8 cellular contexts compared by ENCODE assay signal in genomic region chr5:135977375-135977928, GRCh38. TPM values are rescaled to one million over a fixed set of nuclear protein-coding genes. Genes with fewer than 3 reads are reported as not detected.
DNase-seq lines count a peak whose midpoint lies in the region; ATAC-seq and TF ChIP-seq lines count a peak whose summit lies in the region.
"Had no signal": no experiment of that assay in that cellular context is flagged by ENCODE, and none has a peak within 500 bp of the region (broad histone marks: within the 10 kb centered on the region; RNA-seq: fewer than 3 reads in every experiment).

No MANE protein-coding gene starts in this region.

- H2BK5ac ChIP-seq in trophoblast cell (ENCODE audit: low read depth, low read length, poor library complexity), result no peak overlapping the region

- H3K4me3 Mint-ChIP-seq in activated CD4-positive, alpha-beta memory T cell treated with anti-CD3 and anti-CD28 coated beads for 36 hours, result no peak overlapping the region
- H3K4me3 Mint-ChIP-seq: activated naive CD8-positive, alpha-beta T cell had no signal

- H4K8ac ChIP-seq in trophoblast cell (ENCODE audit: low read depth, low read length), result no peak overlapping the region

- ATAC-seq in GM19035 (IDR thresholded peaks at IDR 0.05; ENCODE audit: unreplicated experiment), result peak; percentile 83

- no CpG with 5 or more reads among the region's 17 CpGs for WGBS in trophoblast cell (ENCODE audit: extremely low coverage, insufficient coverage, insufficient read length)

- no peak overlapping the region for H3K4me2 ChIP-seq in trophoblast cell (ENCODE audit: low read length)

- H3K4me1 ChIP-seq in trophoblast cell (ENCODE audit: control insufficient read depth in 1 of 2, insufficient read depth in 2 of 2, low read length in 2 of 2) (peaks cover 0 to 4% of the 10 kb centered on the region in 2 experiments), uterus (no peaks in the 10 kb centered on the region)

- DNase-seq in HUDEP-2 (lab: John Stamatoyannopoulos, UW; ENCODE audit: unreplicated experiment in 76 of 76), result peak in 51 of 76 experiments; percentile 1 to 71 (median 25)
- peak; percentile 73 for DNase-seq in activated CD4-positive, alpha-beta memory T cell treated with anti-CD3 and anti-CD28 coated beads for 36 hours
- DNase-seq in fibroblast of pulmonary artery (ENCODE audit: low read depth), result peak; percentile 54
- peak; percentile 81 to 89 for DNase-seq in trophoblast cell
- DNase-seq in OCI-M2 (lab: John Stamatoyannopoulos, UW; ENCODE audit: unreplicated experiment), result no peak
- DNase-seq in uterus, result no peak

- no peak overlapping the region for H3K27ac ChIP-seq in trophoblast cell (ENCODE audit: low read depth, low read length)
- H3K27ac ChIP-seq in uterus, result no peak overlapping the region

- H3K27me3 Mint-ChIP-seq in activated CD4-positive, alpha-beta memory T cell treated with anti-CD3 and anti-CD28 coated beads for 36 hours, result peaks cover 36% of the 10 kb centered on the region

- H3K27ac Mint-ChIP-seq in activated CD4-positive, alpha-beta memory T cell treated with anti-CD3 and anti-CD28 coated beads for 36 hours, result no peak overlapping the region
- H3K27ac Mint-ChIP-seq: activated naive CD8-positive, alpha-beta T cell had no signal

- no peak overlapping the region for H2AK5ac ChIP-seq in trophoblast cell (ENCODE audit: low read length)

- no peak overlapping the region for H3K14ac ChIP-seq in trophoblast cell (ENCODE audit: low read length)

- no peaks in the 10 kb centered on the region for H3K27me3 ChIP-seq in trophoblast cell (ENCODE audit: insufficient read depth, low read length)
- no peaks in the 10 kb centered on the region for H3K27me3 ChIP-seq in uterus

- H2BK120ac ChIP-seq in trophoblast cell (ENCODE audit: insufficient read depth, low read length, poor library complexity), result no peak overlapping the region

- H3K9ac ChIP-seq in trophoblast cell (ENCODE audit: low read length), result no peak overlapping the region

- H3K23ac ChIP-seq in trophoblast cell (ENCODE audit: low read length), result no peak overlapping the region

- no peak overlapping the region for H2AFZ ChIP-seq in trophoblast cell (ENCODE audit: insufficient read depth, low read length, poor library complexity)

- no peak overlapping the region for H4K12ac ChIP-seq in trophoblast cell (ENCODE audit: low read depth, low read length)

- H3K4me3 ChIP-seq in fibroblast of pulmonary artery (replicated peaks; ENCODE audit: low read depth, low read length) (no peak overlapping the region), trophoblast cell (ENCODE audit: low read depth, low read length) (no peak overlapping the region), uterus (no peak overlapping the region)

- TF ChIP-seq CTCF in fibroblast of pulmonary artery (IDR thresholded peaks at IDR 0.05; ENCODE audit: low read length, missing control alignments) (peak; percentile 35), uterus (IDR thresholded peaks at IDR 0.05) (peak in 2 of 4 experiments; percentile 14 to 25)

- POLR2A ChIA-PET in activated CD4-positive, alpha-beta memory T cell treated with anti-CD3 and anti-CD28 coated beads for 36 hours (lab: Charles Lee), result no interaction called here

- peak overlapping the region; percentile 20 for H4K91ac ChIP-seq in trophoblast cell (ENCODE audit: low read depth, low read length)

- no peaks in the 10 kb centered on the region for H3K79me2 ChIP-seq in trophoblast cell (ENCODE audit: control insufficient read depth, insufficient read depth, low read length, poor library complexity)

- no peaks in the 10 kb centered on the region for H3K79me1 ChIP-seq in trophoblast cell (ENCODE audit: low read length)

- intact Hi-C loops in activated CD4-positive, alpha-beta memory T cell treated with anti-CD3 and anti-CD28 coated beads for 36 hours (cut with micrococcal nuclease), result loop anchor here (1.0 kb wide), 2 partner anchors 85 to 105 kb away; no protein-coding TSS in a partner anchor
- intact Hi-C loops in uterus (cut with DNase I; ENCODE audit: low total_unique reads), result no loop called here

- no peak overlapping the region for H3K4ac ChIP-seq in trophoblast cell (ENCODE audit: low read depth, low read length)

- H2BK12ac ChIP-seq in trophoblast cell (ENCODE audit: low read length), result peak overlapping the region; percentile 20

- H3K18ac ChIP-seq in trophoblast cell (ENCODE audit: low read length), result no peak overlapping the region

- H3K9me3 ChIP-seq in trophoblast cell (ENCODE audit: insufficient read depth, low read depth, low read length) (no peaks in the 10 kb centered on the region), uterus (no peaks in the 10 kb centered on the region)

- TF ChIP-seq POLR2A in uterus (IDR thresholded peaks at IDR 0.05), result no peak

- no peaks in the 10 kb centered on the region for H3K36me3 Mint-ChIP-seq in activated CD4-positive, alpha-beta memory T cell treated with anti-CD3 and anti-CD28 coated beads for 36 hours
- H3K36me3 Mint-ChIP-seq: activated naive CD8-positive, alpha-beta T cell had no signal

- H3K4me1 Mint-ChIP-seq in activated CD4-positive, alpha-beta memory T cell treated with anti-CD3 and anti-CD28 coated beads for 36 hours (ENCODE audit: low read depth), result no peaks in the 10 kb centered on the region

- H3K36me3 ChIP-seq in trophoblast cell (ENCODE audit: control insufficient read depth in 1 of 2, insufficient read depth in 2 of 2, low read length in 2 of 2) (no peaks in the 10 kb centered on the region), uterus (no peaks in the 10 kb centered on the region)

- CTCF ChIA-PET in activated CD4-positive, alpha-beta memory T cell treated with anti-CD3 and anti-CD28 coated beads for 36 hours (lab: Charles Lee), result interaction anchor here (0.6 to 1.9 kb wide), 21 partner anchors 9 to 197 kb away, joined by 3 to 10 read pairs (median 4); no protein-coding TSS in a partner anchor

- H3K9me3 Mint-ChIP-seq in activated CD4-positive, alpha-beta memory T cell treated with anti-CD3 and anti-CD28 coated beads for 36 hours, result peaks cover 2% of the 10 kb centered on the region

RNA-seq across cellular contexts. Expression of gene LECT2, which starts 22.7 kb away (rescaled TPM):
- total RNA-seq in activated CD4-positive, alpha-beta memory T cell treated with anti-CD3 and anti-CD28 coated beads for 36 hours, result not detected
- 0.05 TPM in 1 of 2 replicates, not detected in the other for polyA plus RNA-seq in trophoblast cell (2013)
- not detected for total RNA-seq in uterus

RNA-seq across cellular contexts. Expression of gene TGFBI, which starts 51.3 kb away (rescaled TPM):
- under 1 TPM; 0.58 to 0.97 TPM for total RNA-seq in activated CD4-positive, alpha-beta memory T cell treated with anti-CD3 and anti-CD28 coated beads for 36 hours
- polyA plus RNA-seq in trophoblast cell (2013), result 3,939 and 3,953 TPM in 2 replicates
- total RNA-seq in uterus, result 100 to 1,000 TPM in 1 of 4 donors, 10 to 100 TPM in 3; 27.9 to 293 (median 38.7) TPM

Comparison
In these comparisons a context has a peak if more than half of its experiments do, and no peak if none do; other contexts are left out.
1. DNase-seq: peak in HUDEP-2 (51 of 76), activated CD4-positive, alpha-beta memory T cell treated with anti-CD3 and anti-CD28 coated beads for 36 hours (single experiment), fibroblast of pulmonary artery (single experiment) and trophoblast cell (2 of 2); none in OCI-M2 (single experiment) and uterus (0 of 2).
2. RNA of gene TGFBI, which starts 51.3 kb away (total RNA-seq): 27.9 to 293 TPM in uterus; 0.58 to 0.97 TPM in activated CD4-positive, alpha-beta memory T cell treated with anti-CD3 and anti-CD28 coated beads for 36 hours; every median in the first group is over 10 times any median in the second.